ENCODE assay signal across 10 cellular contexts in genomic region chr3:9404680-9405079, GRCh38. TPM values are rescaled to one million over a fixed set of nuclear protein-coding genes. Genes with fewer than 3 reads are reported as not detected.
A peak's percentile ranks its signal among the peaks of the same experiment; 100 is the strongest.
DNase-seq lines count a peak whose midpoint lies in the region; ATAC-seq, FAIRE-seq and TF ChIP-seq lines count a peak whose summit lies in the region.
"Had no signal": no experiment of that assay in that cellular context is flagged by ENCODE, and none has a peak within 500 bp of the region (broad histone marks: within the 10 kb centered on the region; RNA-seq: fewer than 3 reads in every experiment).

No MANE protein-coding gene starts in this region.

- TF ChIP-seq POLR2A in K562 (conservative IDR thresholded peaks at IDR 0.05), result no peak

- BruUV-seq in K562 (replicated peaks; lab: Mats Ljungman, UMichigan), result no TSS peak

- no peak overlapping the region for H3K9ac ChIP-seq in HUES64 (ENCODE audit: low read depth, low read length)
- peak overlapping the region in 1 of 2 experiments; percentile 28; a peak in 1 of 4 replicates for H3K9ac ChIP-seq in K562 (ENCODE audit: insufficient read depth in 1 of 2, low read depth in 2 of 2, low read length in 2 of 2)
- H3K9ac ChIP-seq in colonic mucosa (ENCODE audit: low read depth in 2 of 2, low read length in 2 of 2), result no peak overlapping the region

- H4K20me1 ChIP-seq in K562 (replicated peaks; ENCODE audit: control insufficient read depth, insufficient read depth, low read length), result peaks cover 57% of the 10 kb centered on the region

- CTCF ChIA-PET in K562 (lab: Yijun Ruan, JAX; ENCODE audit: low intra/inter-chr PET ratio), result no interaction called here
- CTCF ChIA-PET in naive thymus-derived CD4-positive, alpha-beta T cell (lab: Charles Lee), result interaction anchor here (1.0 to 1.6 kb wide), 2 partner anchors 44 to 96 kb away, joined by 3 read pairs; no protein-coding TSS in a partner anchor

- H3K27ac ChIP-seq in HUES64 (ENCODE audit: low read depth, low read length), result no peak overlapping the region
- peak overlapping the region; percentile 40; the same call in 2 of the 3 replicates for H3K27ac ChIP-seq in K562 (ENCODE audit: extremely low read depth, low read depth, low read length)
- peak overlapping the region; percentile 44 for H3K27ac ChIP-seq in naive thymus-derived CD4-positive, alpha-beta T cell (ENCODE audit: low read depth, low read length)
- H3K27ac ChIP-seq in colonic mucosa, result no peak overlapping the region
- H3K27ac ChIP-seq: spleen had no signal

- peak overlapping the region; percentile 1 to 62 (median 20) for H3K27ac Mint-ChIP-seq in naive thymus-derived CD4-positive, alpha-beta T cell

- no CpG with 5 or more reads among the region's 1 CpG for WGBS in HUES64
- WGBS in K562 (ENCODE audit: insufficient coverage, low coverage, missing lambda C conversion rate), result 0% methylated on average over 1 of the region's 1 CpG

- H3K9me3 Mint-ChIP-seq in naive thymus-derived CD4-positive, alpha-beta T cell, result peaks cover 0 to 1% (median 0%) of the 10 kb centered on the region in 11 donors

- H3K4me3 ChIP-seq in HUES64 (ENCODE audit: low read length) (peak overlapping the region; percentile 98; the same call in 1 of the 2 replicates), K562 (no peak overlapping the region), colonic mucosa (no peak overlapping the region)
- H3K4me3 ChIP-seq in naive thymus-derived CD4-positive, alpha-beta T cell (ENCODE audit: low read length), result no peak overlapping the region
- H3K4me3 ChIP-seq: spleen had no signal

- H3K9me1 ChIP-seq in K562 (ENCODE audit: control insufficient read depth, insufficient read depth, low read length), result no peaks in the 10 kb centered on the region

- FAIRE-seq in K562 (lab: Jason Lieb, UNC), result no peak

- no peak overlapping the region for H2AFZ ChIP-seq in K562 (ENCODE audit: low read depth, low read length)

- H3K36me3 ChIP-seq in HUES64 (ENCODE audit: insufficient read depth, low read length) (peaks cover 10% of the 10 kb centered on the region; the same call in 1 of the 2 replicates), K562 (ENCODE audit: control insufficient read depth, insufficient read depth, low read length) (peaks cover 11% of the 10 kb centered on the region; the same call in 2 of the 3 replicates), colonic mucosa (no peaks in the 10 kb centered on the region)
- no peaks in the 10 kb centered on the region for H3K36me3 ChIP-seq in naive thymus-derived CD4-positive, alpha-beta T cell (ENCODE audit: control insufficient read depth in 2 of 3, insufficient read depth in 3 of 3, low read length in 3 of 3)
- H3K36me3 ChIP-seq: spleen had no signal

- H3K27me3 ChIP-seq in HUES64 (ENCODE audit: insufficient read depth, low read length) (no peaks in the 10 kb centered on the region), K562 (ENCODE audit: control insufficient read depth in 2 of 2, insufficient read depth in 2 of 2, low read length in 2 of 2) (no peaks in the 10 kb centered on the region), colonic mucosa (no peaks in the 10 kb centered on the region)
- no peaks in the 10 kb centered on the region for H3K27me3 ChIP-seq in naive thymus-derived CD4-positive, alpha-beta T cell (ENCODE audit: control insufficient read depth in 2 of 2, insufficient read depth in 2 of 2, low read length in 2 of 2)
- H3K27me3 ChIP-seq: spleen had no signal

- H3K4me1 Mint-ChIP-seq in naive thymus-derived CD4-positive, alpha-beta T cell, result peaks cover 53 to 98% (median 93%) of the 10 kb centered on the region in 7 donors

- POLR2A ChIA-PET in K562 (lab: Yijun Ruan, JAX), result interaction anchor here (1.2 to 3.5 kb wide), 3 partner anchors 9 to 42 kb away, joined by 4 to 33 read pairs (median 17); partner anchors contain the start of gene THUMPD3
- POLR2A ChIA-PET in naive thymus-derived CD4-positive, alpha-beta T cell (lab: Charles Lee), result interaction anchor here (0.7 to 1.6 kb wide), 5 partner anchors 8 to 388 kb away, joined by 3 to 8 read pairs (median 3); partner anchors contain the start of gene ARPC4

- H3K4me1 ChIP-seq in HUES64 (ENCODE audit: insufficient read depth, low read length) (peaks cover 60% of the 10 kb centered on the region), K562 (replicated peaks in 1 of 2; ENCODE audit: control insufficient read depth in 2 of 2, insufficient read depth in 2 of 2, low read length in 2 of 2) (peaks cover 3 to 46% of the 10 kb centered on the region in 2 experiments; a peak in 4 of 5 replicates), colonic mucosa (peaks cover 31% of the 10 kb centered on the region)
- peaks cover 35 to 50% of the 10 kb centered on the region in 2 donors for H3K4me1 ChIP-seq in naive thymus-derived CD4-positive, alpha-beta T cell (ENCODE audit: control insufficient read depth in 2 of 2, insufficient read depth in 2 of 2, low read length in 2 of 2)

- DNase-seq in D341Med (ENCODE audit: low spot score) (peak; percentile 39), K562 (ENCODE audit: extremely low read depth in 1 of 4, low spot score in 3 of 4) (peak in 3 of 4 experiments; percentile 32 to 69 (median 56)), iPS-NIHi11 (ENCODE audit: low spot score) (no peak), colonic mucosa (no peak), medulla oblongata (ENCODE audit: extremely low spot score) (no peak)
- DNase-seq in naive thymus-derived CD4-positive, alpha-beta T cell, result peak in 3 of 9 donors; percentile 12 to 23 (median 18)
- DNase-seq: NCI-H774, spleen had no signal

- peak overlapping the region; percentile 9 to 73 (median 53) for H3K4me3 Mint-ChIP-seq in naive thymus-derived CD4-positive, alpha-beta T cell

- H3K9me3 ChIP-seq in HUES64 (ENCODE audit: insufficient read depth, low read depth, low read length) (no peaks in the 10 kb centered on the region; the same call in 1 of the 2 replicates), K562 (replicated peaks; ENCODE audit: control insufficient read depth, insufficient read depth, low read depth, low read length) (no peaks in the 10 kb centered on the region), colonic mucosa (no peaks in the 10 kb centered on the region)
- no peaks in the 10 kb centered on the region for H3K9me3 ChIP-seq in naive thymus-derived CD4-positive, alpha-beta T cell (ENCODE audit: control insufficient read depth in 2 of 3, low read length in 3 of 3)
- H3K9me3 ChIP-seq: spleen had no signal

- peak in 1 of 2 experiments; percentile 34; a peak in 1 of 4 replicates for TF ChIP-seq RAD21 in K562 (CRISPR knock-in tag; conservative IDR thresholded peaks at IDR 0.05 in 1 of 2, IDR thresholded peaks at IDR 0.05 in 1 of 2)

- intact Hi-C loops in K562 (cut with micrococcal nuclease), result no loop called here
- intact Hi-C loops in naive thymus-derived CD4-positive, alpha-beta T cell (cut with micrococcal nuclease), result no loop called here
- intact Hi-C loops in colonic mucosa (cut with DNase I), result no loop called here

- TF ChIP-seq CTCF in K562 (IDR thresholded peaks at IDR 0.05 in 2 of 3, conservative IDR thresholded peaks at IDR 0.05 in 1 of 3; ENCODE audit: insufficient read depth in 2 of 3, low read depth in 1 of 3, low read length in 3 of 3), result peak in 1 of 3 experiments; percentile 21; a peak in 1 of 6 replicates
- TF ChIP-seq CTCF in colonic mucosa (IDR thresholded peaks at IDR 0.05), result no peak

- in situ Hi-C loops in K562 (cut with MboI), result no loop called here

- H3K4me2 ChIP-seq in K562 (ENCODE audit: insufficient read depth, low read length), result peak overlapping the region; percentile 33

- ATAC-seq in K562, result peak; percentile 65
- ATAC-seq in naive thymus-derived CD4-positive, alpha-beta T cell, result peak; percentile 80
- no peak for ATAC-seq in GM21576 (IDR thresholded peaks at IDR 0.05; ENCODE audit: unreplicated experiment)

- H3K79me2 ChIP-seq in K562 (ENCODE audit: control insufficient read depth, insufficient read depth, low read length), result peaks cover 100% of the 10 kb centered on the region

- no peak for TF ChIP-seq EP300 in K562 (IDR thresholded peaks at IDR 0.05; ENCODE audit: low read length)

- peaks cover 1 to 14% (median 13%) of the 10 kb centered on the region in 5 donors for H3K36me3 Mint-ChIP-seq in naive thymus-derived CD4-positive, alpha-beta T cell

- H3K27me3 Mint-ChIP-seq in naive thymus-derived CD4-positive, alpha-beta T cell, result no peaks in the 10 kb centered on the region

RNA-seq across cellular contexts. Expression of gene SETD5, which starts 7.3 kb away (rescaled TPM):
- 111 TPM for polyA plus RNA-seq in HUES64 (2013, experiment 1 of 2)
- polyA plus RNA-seq in HUES64 (2013, experiment 2 of 2), result 141 TPM
- total RNA-seq in K562 (2011; cell fraction: chromatin; rRNA removed; ENCODE audit: low replicate concordance), result 501 and 1,010 TPM in 2 replicates
- total RNA-seq in K562 (2011; cell fraction: nucleolus; rRNA removed), result 231 and 322 TPM in 2 replicates
- total RNA-seq in K562 (2011; cell fraction: nucleoplasm; rRNA removed), result 405 and 463 TPM in 2 replicates
- total RNA-seq in K562 (2014; rRNA removed) (60.9 and 61.4 TPM in 2 replicates), K562 (2014; rRNA removed; fragmentation: Illumina TruSeq; extraction: Trizol) (87.2 and 97.1 TPM in 2 replicates), K562 (2015; rRNA removed; fragmentation: Illumina TruSeq; extraction: Trizol) (80.3 and 92.2 TPM in 2 replicates), K562 (2021) (118 and 135 TPM in 2 replicates), colonic mucosa (10 to 100 TPM; 89.1 to 91.3 TPM)
- polyA plus RNA-seq in K562 (2011; rRNA removed) (106 and 130 TPM in 2 replicates), K562 (2014; fragmentation: Illumina TruSeq; extraction: Trizol) (108 and 128 TPM in 2 replicates), K562 (2014; fragmentation: Nextera tagmentation; extraction: Ambion mirVana) (10 to 100 TPM; 20.8 to 38.8 TPM), K562 (2014; rRNA removed) (65.4 and 69.1 TPM in 2 replicates)
- 46.5 and 86.7 TPM in 2 replicates for polyA plus RNA-seq in K562 (2011; cell fraction: cytosol; rRNA removed)
- polyA plus RNA-seq in K562 (2011; cell fraction: nucleus; rRNA removed), result 413 and 458 TPM in 2 replicates
- 98.7 and 112 TPM in 2 replicates for polyA plus RNA-seq in K562 (2012)
- polyA minus RNA-seq in K562 (2011; rRNA and poly(A)+ RNA removed), result 199 and 230 TPM in 2 replicates
- 98.0 and 118 TPM in 2 replicates for polyA minus RNA-seq in K562 (2011; cell fraction: cytosol; rRNA and poly(A)+ RNA removed)
- 188 and 330 TPM in 2 replicates for polyA minus RNA-seq in K562 (2011; cell fraction: nucleus; rRNA and poly(A)+ RNA removed)
- 100 to 1,000 TPM; 120 to 157 (median 153) TPM for total RNA-seq in naive thymus-derived CD4-positive, alpha-beta T cell
- polyA plus RNA-seq in naive thymus-derived CD4-positive, alpha-beta T cell, result 10 to 100 TPM; 28.7 to 49.4 TPM

RNA-seq across cellular contexts. Expression of gene THUMPD3, which starts 41.8 kb away (rescaled TPM):
- 54.2 TPM for polyA plus RNA-seq in HUES64 (2013, experiment 1 of 2)
- polyA plus RNA-seq in HUES64 (2013, experiment 2 of 2), result 76.2 TPM
- total RNA-seq in K562 (2011; cell fraction: chromatin; rRNA removed; ENCODE audit: low replicate concordance), result 65.1 and 119 TPM in 2 replicates
- 39.5 and 43.0 TPM in 2 replicates for total RNA-seq in K562 (2011; cell fraction: nucleolus; rRNA removed)
- total RNA-seq in K562 (2011; cell fraction: nucleoplasm; rRNA removed), result 58.4 and 80.8 TPM in 2 replicates
- 74.6 and 75.5 TPM in 2 replicates for total RNA-seq in K562 (2014; rRNA removed)
- total RNA-seq in K562 (2014; rRNA removed; fragmentation: Illumina TruSeq; extraction: Trizol), result 125 and 131 TPM in 2 replicates
- total RNA-seq in K562 (2015; rRNA removed; fragmentation: Illumina TruSeq; extraction: Trizol), result 111 and 113 TPM in 2 replicates
- total RNA-seq in K562 (2021), result 106 and 114 TPM in 2 replicates
- polyA plus RNA-seq in K562 (2011; rRNA removed), result 115 and 132 TPM in 2 replicates
- 37.6 and 59.9 TPM in 2 replicates for polyA plus RNA-seq in K562 (2011; cell fraction: cytosol; rRNA removed)
- 49.9 and 51.8 TPM in 2 replicates for polyA plus RNA-seq in K562 (2011; cell fraction: nucleus; rRNA removed)
- polyA plus RNA-seq in K562 (2012), result 85.6 and 109 TPM in 2 replicates
- polyA plus RNA-seq in K562 (2014; fragmentation: Illumina TruSeq; extraction: Trizol), result 102 and 118 TPM in 2 replicates
- 10 to 100 TPM; 58.3 to 78.1 TPM for polyA plus RNA-seq in K562 (2014; fragmentation: Nextera tagmentation; extraction: Ambion mirVana)
- polyA plus RNA-seq in K562 (2014; rRNA removed), result 83.9 and 99.5 TPM in 2 replicates
- 305 and 319 TPM in 2 replicates for polyA minus RNA-seq in K562 (2011; rRNA and poly(A)+ RNA removed)
- polyA minus RNA-seq in K562 (2011; cell fraction: cytosol; rRNA and poly(A)+ RNA removed), result 40.5 and 64.5 TPM in 2 replicates
- 30.8 and 37.4 TPM in 2 replicates for polyA minus RNA-seq in K562 (2011; cell fraction: nucleus; rRNA and poly(A)+ RNA removed)
- total RNA-seq in naive thymus-derived CD4-positive, alpha-beta T cell, result 10 to 100 TPM; 39.4 to 54.8 (median 42.4) TPM
- 10 to 100 TPM; 24.1 to 25.9 TPM for polyA plus RNA-seq in naive thymus-derived CD4-positive, alpha-beta T cell
- total RNA-seq in colonic mucosa, result 10 to 100 TPM; 40.1 to 46.0 TPM

Comparison
In these comparisons a context has a peak if more than half of its experiments do, and no peak if none do; other contexts are left out.
1. DNase-seq: peak in D341Med (single experiment) and K562 (3 of 4); none in iPS-NIHi11 (single experiment), colonic mucosa (single experiment) and medulla oblongata (single experiment).
2. H3K27ac ChIP-seq: peak in K562 (single experiment) and naive thymus-derived CD4-positive, alpha-beta T cell (single experiment); none in HUES64 (single experiment) and colonic mucosa (single experiment).